ENCODE assay signal across 16 cellular contexts in the genomic region with DNA sequence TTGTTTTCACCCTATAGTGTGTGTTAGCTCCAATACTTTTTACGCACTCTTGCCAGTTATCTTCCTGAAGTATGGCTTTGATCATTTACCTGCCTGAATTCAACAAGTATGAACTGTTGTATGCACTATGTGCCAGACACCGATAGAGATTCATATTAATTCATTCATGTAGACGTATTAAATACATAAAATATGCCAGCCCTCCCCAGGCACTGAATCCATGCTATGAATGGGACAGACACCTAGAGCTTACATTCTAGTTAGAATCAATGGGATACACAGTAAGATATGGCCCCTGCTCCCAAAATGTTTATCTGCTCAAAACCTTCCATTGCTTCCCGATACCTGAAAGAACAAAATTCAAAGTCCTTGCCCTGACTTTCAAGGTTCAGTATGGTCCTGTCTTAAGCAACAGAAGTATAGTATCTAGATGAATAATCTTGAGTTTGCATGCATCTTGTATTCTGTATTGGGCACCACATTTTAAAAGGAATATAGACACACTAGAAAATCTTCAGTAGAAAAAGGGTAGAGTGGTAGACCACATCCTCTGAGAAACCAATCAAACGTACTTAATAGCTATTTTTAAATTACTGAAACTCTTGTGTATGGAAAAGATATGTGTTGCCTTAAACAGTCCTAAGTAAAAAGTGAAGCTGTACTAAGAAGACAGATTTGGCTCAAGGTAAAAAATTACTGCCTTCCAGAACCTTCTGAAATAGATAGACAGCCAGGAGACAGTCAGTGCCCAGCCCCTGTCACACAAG. TPM values are rescaled to one million over a fixed set of nuclear protein-coding genes. Genes with fewer than 3 reads are reported as not detected.
DNase-seq lines count a peak whose midpoint lies in the region; ATAC-seq and TF ChIP-seq lines count a peak whose summit lies in the region.
"Had no signal": no experiment of that assay in that cellular context is flagged by ENCODE, and none has a peak within 500 bp of the region (broad histone marks: within the 10 kb centered on the region; RNA-seq: fewer than 3 reads in every experiment).

No MANE protein-coding gene starts in this region.

- H3K27ac ChIP-seq in CD4-positive, alpha-beta T cell (ENCODE audit: low read depth, low read length) = no peak overlapping the region
- H3K27ac ChIP-seq in vagina = no peak overlapping the region
- H3K27ac ChIP-seq: C4-2B, sigmoid colon had no signal

- no peaks in the 10 kb centered on the region for H3K27me3 Mint-ChIP-seq in CD4-positive, alpha-beta T cell
- H3K27me3 Mint-ChIP-seq in activated T-helper 2 cell treated with anti-CD3 and anti-CD28 coated beads, Interferon-gamma antibody, Interleukin-2, Interleukin-4, amounts not matched to agents 10 μg/mL and 5 μg/mL and 100 μg/mL, durations not matched to agents 14 hours and 24 hours and 36 hours (ENCODE audit: low read depth) = no peaks in the 10 kb centered on the region

- peak; percentile 76 for ATAC-seq in CD4-positive, alpha-beta T cell (ENCODE audit: poor library complexity)
- peak; percentile 70 for ATAC-seq in GM18511 (IDR thresholded peaks at IDR 0.05; ENCODE audit: unreplicated experiment)
- ATAC-seq in HG03135 (IDR thresholded peaks at IDR 0.05; ENCODE audit: unreplicated experiment) = peak; percentile 65
- ATAC-seq in HG03442 (IDR thresholded peaks at IDR 0.05; ENCODE audit: unreplicated experiment) = no peak
- ATAC-seq: HepG2, PC-3 had no signal

- no peak overlapping the region for H3K27ac Mint-ChIP-seq in CD4-positive, alpha-beta T cell
- H3K27ac Mint-ChIP-seq in activated T-helper 2 cell treated with anti-CD3 and anti-CD28 coated beads, Interferon-gamma antibody, Interleukin-2, Interleukin-4, amounts not matched to agents 10 μg/mL and 5 μg/mL and 100 μg/mL, durations not matched to agents 14 hours and 24 hours and 36 hours = peak overlapping the region; percentile 64

- no peak overlapping the region for H3K4me3 ChIP-seq in vagina
- H3K4me3 ChIP-seq: sigmoid colon had no signal

- H3K9me3 ChIP-seq in CD4-positive, alpha-beta T cell (ENCODE audit: control insufficient read depth, low read length) = no peaks in the 10 kb centered on the region
- H3K9me3 ChIP-seq in vagina = no peaks in the 10 kb centered on the region
- H3K9me3 ChIP-seq: sigmoid colon had no signal

- no peaks in the 10 kb centered on the region for H3K4me1 ChIP-seq in vagina
- H3K4me1 ChIP-seq: sigmoid colon had no signal

- no peaks in the 10 kb centered on the region for H3K9me3 Mint-ChIP-seq in CD4-positive, alpha-beta T cell
- H3K9me3 Mint-ChIP-seq in activated T-helper 2 cell treated with anti-CD3 and anti-CD28 coated beads, Interferon-gamma antibody, Interleukin-2, Interleukin-4, amounts not matched to agents 10 μg/mL and 5 μg/mL and 100 μg/mL, durations not matched to agents 14 hours and 24 hours and 36 hours = no peaks in the 10 kb centered on the region

- CTCF ChIA-PET in CD4-positive, alpha-beta T cell (lab: Charles Lee) = interaction anchor here (1.0 kb wide), 1 partner anchor 33 kb away, joined by 3 read pairs; no protein-coding TSS in a partner anchor

- no peak for TF ChIP-seq CTCF in CD4-positive, alpha-beta T cell (IDR thresholded peaks at IDR 0.05)
- no peak for TF ChIP-seq CTCF in vagina (IDR thresholded peaks at IDR 0.05)

- POLR2A ChIA-PET in CD4-positive, alpha-beta T cell (lab: Charles Lee) = interaction anchor here (0.7 to 1.9 kb wide), 4 partner anchors 13 to 1003 kb away, joined by 3 to 9 read pairs (median 4); a partner anchor contains a TSS

- DNase-seq in CD4-positive, alpha-beta T cell = no peak
- no peak for DNase-seq in activated T-helper 2 cell treated with anti-CD3 and anti-CD28 coated beads, Interferon-gamma antibody, Interleukin-2, Interleukin-4, amounts not matched to agents 10 μg/mL and 5 μg/mL and 100 μg/mL, durations not matched to agents 14 hours and 24 hours and 36 hours (ENCODE audit: low spot score)
- DNase-seq in effector CD8-positive, alpha-beta T cell (lab: John Stamatoyannopoulos, UW) = no peak
- DNase-seq in posterior cingulate gyrus (no peak), vagina (ENCODE audit: extremely low spot score in 2 of 2) (no peak)
- DNase-seq: PC-3, sigmoid colon had no signal

- no peaks in the 10 kb centered on the region for H3K36me3 Mint-ChIP-seq in CD4-positive, alpha-beta T cell (ENCODE audit: low read depth)
- no peaks in the 10 kb centered on the region for H3K36me3 Mint-ChIP-seq in activated T-helper 2 cell treated with anti-CD3 and anti-CD28 coated beads, Interferon-gamma antibody, Interleukin-2, Interleukin-4, amounts not matched to agents 10 μg/mL and 5 μg/mL and 100 μg/mL, durations not matched to agents 14 hours and 24 hours and 36 hours (ENCODE audit: low read depth)

- H3K4me3 Mint-ChIP-seq in CD4-positive, alpha-beta T cell = peak overlapping the region; percentile 5
- peak overlapping the region; percentile 60 for H3K4me3 Mint-ChIP-seq in activated T-helper 2 cell treated with anti-CD3 and anti-CD28 coated beads, Interferon-gamma antibody, Interleukin-2, Interleukin-4, amounts not matched to agents 10 μg/mL and 5 μg/mL and 100 μg/mL, durations not matched to agents 14 hours and 24 hours and 36 hours (ENCODE audit: low read depth)

- no peaks in the 10 kb centered on the region for H3K36me3 ChIP-seq in vagina
- H3K36me3 ChIP-seq: sigmoid colon had no signal

- intact Hi-C loops in CD4-positive, alpha-beta T cell (cut with DNase I, micrococcal nuclease) = loop anchor here in 1 of 2 experiments (5.0 kb wide), 1 partner anchor 43 kb away; no protein-coding TSS in a partner anchor
- intact Hi-C loops in activated T-helper 2 cell treated with anti-CD3 and anti-CD28 coated beads, Interferon-gamma antibody, Interleukin-2, Interleukin-4, amounts not matched to agents 10 μg/mL and 5 μg/mL and 100 μg/mL, durations not matched to agents 14 hours and 24 hours and 36 hours (cut with micrococcal nuclease) = loop anchor here (1.0 to 5.0 kb wide), 3 partner anchors 14 to 48 kb away; a partner anchor contains a TSS
- intact Hi-C loops in posterior cingulate gyrus (cut with DNase I) (no loop called here), vagina (cut with DNase I) (no loop called here)

- TF ChIP-seq POLR2A in vagina (IDR thresholded peaks at IDR 0.05) = no peak

- H3K27me3 ChIP-seq in CD4-positive, alpha-beta T cell (ENCODE audit: control insufficient read depth, insufficient read depth, low read length) = no peaks in the 10 kb centered on the region
- H3K27me3 ChIP-seq in vagina = no peaks in the 10 kb centered on the region
- H3K27me3 ChIP-seq: sigmoid colon had no signal

- peaks cover 29% of the 10 kb centered on the region for H3K4me1 Mint-ChIP-seq in CD4-positive, alpha-beta T cell (ENCODE audit: low read depth)
- H3K4me1 Mint-ChIP-seq in activated T-helper 2 cell treated with anti-CD3 and anti-CD28 coated beads, Interferon-gamma antibody, Interleukin-2, Interleukin-4, amounts not matched to agents 10 μg/mL and 5 μg/mL and 100 μg/mL, durations not matched to agents 14 hours and 24 hours and 36 hours (ENCODE audit: low read depth) = peaks cover 34% of the 10 kb centered on the region

RNA-seq across cellular contexts. Expression of a gene that starts 2.9 kb away (rescaled TPM):
- not detected for total RNA-seq in CD4-positive, alpha-beta T cell
- total RNA-seq in activated T-helper 2 cell treated with anti-CD3 and anti-CD28 coated beads, Interferon-gamma antibody, Interleukin-2, Interleukin-4, amounts not matched to agents 10 μg/mL and 5 μg/mL and 100 μg/mL, durations not matched to agents 14 hours and 24 hours and 36 hours = not detected in 2 replicates
- not detected for total RNA-seq in vagina
- total RNA-seq: chondrocyte; HepG2; mononuclear cell; PC-3; sigmoid colon; T-helper 2 cell treated with Interferon-gamma antibody and Interleukin-4, amounts not matched to agents 100 ng/mL and 5 ng/mL, for 36 hours; ureter had no signal

RNA-seq across cellular contexts. Expression of a gene that starts 13.4 kb away (rescaled TPM):
- 10 to 100 TPM; 18.8 to 21.5 TPM for total RNA-seq in CD4-positive, alpha-beta T cell
- 38.5 and 40.4 TPM in 2 replicates for total RNA-seq in activated T-helper 2 cell treated with anti-CD3 and anti-CD28 coated beads, Interferon-gamma antibody, Interleukin-2, Interleukin-4, amounts not matched to agents 10 μg/mL and 5 μg/mL and 100 μg/mL, durations not matched to agents 14 hours and 24 hours and 36 hours
- total RNA-seq in vagina = 71.5 TPM

RNA-seq across cellular contexts. Expression of a gene that starts 36.3 kb away (rescaled TPM):
- total RNA-seq in CD4-positive, alpha-beta T cell = 10 to 100 TPM; 39.4 to 40.4 TPM
- total RNA-seq in activated T-helper 2 cell treated with anti-CD3 and anti-CD28 coated beads, Interferon-gamma antibody, Interleukin-2, Interleukin-4, amounts not matched to agents 10 μg/mL and 5 μg/mL and 100 μg/mL, durations not matched to agents 14 hours and 24 hours and 36 hours = 60.9 and 61.1 TPM in 2 replicates
- total RNA-seq in vagina = 51.1 TPM
